In the genomic region with DNA sequence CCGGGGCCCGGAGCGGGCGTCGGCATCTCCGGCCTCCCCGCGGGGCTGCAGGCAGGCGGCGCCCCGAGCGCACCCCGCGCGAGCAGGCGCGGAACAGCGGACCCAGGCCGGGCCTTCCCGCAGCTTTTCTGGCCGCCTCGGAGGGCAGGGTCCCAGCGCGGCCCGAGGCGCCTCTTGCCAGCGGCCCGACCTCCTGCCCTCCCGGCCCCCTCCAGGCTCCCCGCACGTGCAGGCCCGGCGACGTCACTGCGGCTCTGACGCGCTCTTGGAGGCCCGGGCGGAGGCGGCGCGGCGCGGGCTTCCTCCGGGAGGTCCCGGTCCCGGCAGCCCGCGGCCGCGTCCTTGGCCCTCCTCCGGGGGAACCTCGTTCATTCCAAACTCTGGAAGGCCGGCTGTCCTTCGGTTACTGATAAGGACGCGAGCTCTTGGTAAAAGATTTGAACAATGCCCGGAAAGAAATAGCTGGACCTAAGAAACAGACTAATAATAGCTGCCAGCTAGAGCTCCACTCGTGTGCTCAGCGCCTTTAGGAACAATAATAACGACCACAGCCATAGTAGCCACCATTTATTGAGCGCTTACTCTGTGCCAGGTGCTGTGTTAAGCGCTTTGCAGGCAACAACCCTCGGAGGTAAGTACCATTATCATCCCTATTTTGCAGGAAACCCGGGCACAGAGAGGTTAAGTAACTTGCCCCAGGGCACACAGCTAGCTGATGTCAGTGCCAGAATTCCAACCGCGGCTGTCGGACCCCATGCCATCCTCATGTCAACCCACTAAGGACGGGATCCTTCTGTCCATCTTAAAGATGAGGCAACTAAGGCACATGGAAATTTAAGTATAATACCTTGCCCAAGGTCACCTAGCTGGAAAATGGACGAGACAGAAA, we compare ENCODE assay signal across 8 cellular contexts.
DNase-seq lines count a peak whose midpoint lies in the region; ATAC-seq lines count a peak whose summit lies in the region.

No MANE protein-coding gene starts in this region.

- H3K27ac Mint-ChIP-seq in memory B cell = no peak overlapping the region

- peak overlapping the region; percentile 27 for H3K4me3 Mint-ChIP-seq in memory B cell

- H3K36me3 Mint-ChIP-seq in memory B cell = no peaks in the 10 kb centered on the region

- peaks cover 29% of the 10 kb centered on the region for H3K27me3 Mint-ChIP-seq in memory B cell

- peaks cover 13% of the 10 kb centered on the region for H3K4me1 Mint-ChIP-seq in memory B cell

- peak; percentile 78 for DNase-seq in GM03348 (ENCODE audit: low spot score)
- DNase-seq in NCI-H1930 (lab: John Stamatoyannopoulos, UW) = peak; percentile 49 to 61
- DNase-seq in activated CD4-positive, alpha-beta T cell treated with anti-CD3 and anti-CD28 coated beads, Interleukin-2, amount 50 U/mL, for 4 hours = peak; percentile 42 to 43
- DNase-seq in effector CD4-positive, alpha-beta T cell = peak; percentile 39
- DNase-seq in memory B cell (ENCODE audit: low spot score in 2 of 2) = peak in 1 of 2 donors; percentile 49
- DNase-seq in stimulated activated CD8-positive, alpha-beta memory T cell treated with anti-CD3 and anti-CD28 coated beads, Interleukin-15, amount 100 ng/mL, for 24 hours (ENCODE audit: low read depth) = peak; percentile 33

- peaks cover 3% of the 10 kb centered on the region for H3K9me3 Mint-ChIP-seq in memory B cell

- ATAC-seq in memory B cell (ENCODE audit: low read depth) (peak; percentile 55), GM18909 (IDR thresholded peaks at IDR 0.05; ENCODE audit: poor library complexity, unreplicated experiment) (no peak), GM19397 (IDR thresholded peaks at IDR 0.05; ENCODE audit: unreplicated experiment) (no peak)
